In genomic region chr5:120503311-120503710, GRCh38 we compare ENCODE assay signal across 28 cellular contexts.
"Had no signal": no experiment of that assay in that cellular context is flagged by ENCODE, and none has a peak within 500 bp of the region (broad histone marks: within the 10 kb centered on the region; RNA-seq: fewer than 3 reads in every experiment).

No MANE protein-coding gene starts in this region.

- H3K27me3 Mint-ChIP-seq: stimulated activated naive CD8-positive, alpha-beta T cell treated with anti-CD3 and anti-CD28 coated beads, Interleukin-15, amount 100 ng/mL, for 72 hours; stimulated activated naive CD8-positive, alpha-beta T cell treated with anti-CD3 and anti-CD28 coated beads, Interleukin-15, Interleukin-2, amounts not matched to agents 100 ng/mL and 50 ng/mL, for 24 hours had no signal

- H3K4me3 Mint-ChIP-seq: stimulated activated effector memory CD8-positive, alpha-beta T cell treated with anti-CD3 and anti-CD28 coated beads, Interleukin-12 subunit alpha, Interleukin-12 subunit beta, amount 100 ng/mL, for 72 hours; stimulated activated memory B cell treated with anti-CD40 and anti-IgM and Interleukin-4, amounts not matched to agents 10 μg/mL and 1 μg/mL and 100 μg/mL, for 72 hours; stimulated activated naive B cell treated with anti-CD40 and anti-IgM and Interleukin-4, amounts not matched to agents 10 μg/mL and 1 μg/mL and 100 μg/mL, for 72 hours; stimulated activated naive CD8-positive, alpha-beta T cell treated with anti-CD3 and anti-CD28 coated beads, Interleukin-15, amount 100 ng/mL, for 72 hours; stimulated activated naive CD8-positive, alpha-beta T cell treated with anti-CD3 and anti-CD28 coated beads, Interleukin-15, Interleukin-2, amounts not matched to agents 100 ng/mL and 50 ng/mL, for 24 hours; type B pancreatic cell had no signal

- ATAC-seq: stimulated activated effector memory CD8-positive, alpha-beta T cell treated with anti-CD3 and anti-CD28 coated beads, Interleukin-12 subunit alpha, Interleukin-12 subunit beta, amount 100 ng/mL, for 72 hours; stimulated activated memory B cell treated with anti-CD40 and anti-IgM and Interleukin-4, amounts not matched to agents 10 μg/mL and 1 μg/mL and 100 μg/mL, for 72 hours; stimulated activated naive B cell treated with anti-CD40 and anti-IgM and Interleukin-4, amounts not matched to agents 10 μg/mL and 1 μg/mL and 100 μg/mL, for 72 hours; stimulated activated naive CD8-positive, alpha-beta T cell treated with anti-CD3 and anti-CD28 coated beads, Interleukin-15, amount 100 ng/mL, for 72 hours; stimulated activated naive CD8-positive, alpha-beta T cell treated with anti-CD3 and anti-CD28 coated beads, Interleukin-15, Interleukin-2, amounts not matched to agents 100 U/mL and 50 U/mL, for 24 hours; upper lobe of right lung had no signal

- H3K27ac Mint-ChIP-seq: stimulated activated effector memory CD8-positive, alpha-beta T cell treated with anti-CD3 and anti-CD28 coated beads, Interleukin-12 subunit alpha, Interleukin-12 subunit beta, amount 100 ng/mL, for 72 hours; stimulated activated memory B cell treated with anti-CD40 and anti-IgM and Interleukin-4, amounts not matched to agents 10 μg/mL and 1 μg/mL and 100 μg/mL, for 72 hours; stimulated activated naive B cell treated with anti-CD40 and anti-IgM and Interleukin-4, amounts not matched to agents 10 μg/mL and 1 μg/mL and 100 μg/mL, for 72 hours; stimulated activated naive CD8-positive, alpha-beta T cell treated with anti-CD3 and anti-CD28 coated beads, Interleukin-15, amount 100 ng/mL, for 72 hours; stimulated activated naive CD8-positive, alpha-beta T cell treated with anti-CD3 and anti-CD28 coated beads, Interleukin-15, Interleukin-2, amounts not matched to agents 100 ng/mL and 50 ng/mL, for 24 hours; type B pancreatic cell had no signal

- H3K9me3 ChIP-seq: stomach, suprapubic skin, testis, thoracic aorta, thyroid gland, tibial artery, tibial nerve, transverse colon, upper lobe of left lung, upper lobe of right lung, uterus, vagina had no signal

- H3K4me3 ChIP-seq: stomach, suprapubic skin, testis, thoracic aorta, thyroid gland, tibial artery, tibial nerve, transverse colon, upper lobe of left lung, upper lobe of right lung, uterus, vagina had no signal

- DNase-seq: stimulated activated CD4-positive, alpha-beta T cell treated with anti-CD3 and anti-CD28 coated beads, Interleukin-2, amount 100 ng/mL, for 48 hours; stimulated activated CD4-positive, alpha-beta T cell treated with anti-CD3 and anti-CD28 coated beads, Interleukin-4, amount 100 ng/mL, for 1 hour; stimulated activated CD4-positive, alpha-beta T cell treated with anti-CD3 and anti-CD28 coated beads, Interleukin-4, amount 100 ng/mL, for 24 hours; stimulated activated CD4-positive, alpha-beta T cell treated with anti-CD3 and anti-CD28 coated beads, Interleukin-4, amount 100 ng/mL, for 4 hours; stimulated activated CD8-positive, alpha-beta memory T cell treated with anti-CD3 and anti-CD28 coated beads, Interleukin-4, amount 100 ng/mL, for 48 hours; stimulated activated naive B cell treated with anti-CD40 and anti-IgM and Interleukin-4, amounts not matched to agents 10 μg/mL and 1 μg/mL and 100 μg/mL, for 72 hours; stimulated activated naive CD4-positive, alpha-beta T cell; stimulated activated naive CD4-positive, alpha-beta T cell treated with Interleukin-2 at 50 U/mL for 16 hours; stimulated activated naive CD8-positive, alpha-beta T cell treated with anti-CD3 and anti-CD28 coated beads, Interleukin-15, amount 100 ng/mL, for 72 hours; stimulated activated naive CD8-positive, alpha-beta T cell treated with anti-CD3 and anti-CD28 coated beads, Interleukin-15, Interleukin-2, amounts not matched to agents 100 U/mL and 50 U/mL, for 24 hours; stomach; substantia nigra; testis; thyroid gland; tibial artery; transverse colon; trophoblast cell; upper lobe of left lung; upper lobe of right lung; uterus had no signal

- H3K27ac ChIP-seq: stomach, suprapubic skin, testis, thoracic aorta, thyroid gland, tibial artery, tibial nerve, transverse colon, upper lobe of left lung, upper lobe of right lung, uterus, vagina had no signal

- H3K4me1 ChIP-seq: stomach, suprapubic skin, testis, thyroid gland, tibial artery, tibial nerve, transverse colon, upper lobe of left lung, upper lobe of right lung, uterus, vagina had no signal

- H3K36me3 ChIP-seq: stomach, suprapubic skin, thoracic aorta, thyroid gland, tibial artery, tibial nerve, transverse colon, upper lobe of left lung, upper lobe of right lung, uterus, vagina had no signal

- H3K9me3 Mint-ChIP-seq: type B pancreatic cell had no signal

- H3K4me1 Mint-ChIP-seq: stimulated activated effector memory CD8-positive, alpha-beta T cell treated with anti-CD3 and anti-CD28 coated beads, Interleukin-12 subunit alpha, Interleukin-12 subunit beta, amount 100 ng/mL, for 72 hours; stimulated activated memory B cell treated with anti-CD40 and anti-IgM and Interleukin-4, amounts not matched to agents 10 μg/mL and 1 μg/mL and 100 μg/mL, for 72 hours; stimulated activated naive B cell treated with anti-CD40 and anti-IgM and Interleukin-4, amounts not matched to agents 10 μg/mL and 1 μg/mL and 100 μg/mL, for 72 hours; stimulated activated naive CD8-positive, alpha-beta T cell treated with anti-CD3 and anti-CD28 coated beads, Interleukin-15, amount 100 ng/mL, for 72 hours had no signal

- H3K36me3 Mint-ChIP-seq: stimulated activated effector memory CD8-positive, alpha-beta T cell treated with anti-CD3 and anti-CD28 coated beads, Interleukin-12 subunit alpha, Interleukin-12 subunit beta, amount 100 ng/mL, for 72 hours; stimulated activated memory B cell treated with anti-CD40 and anti-IgM and Interleukin-4, amounts not matched to agents 10 μg/mL and 1 μg/mL and 100 μg/mL, for 72 hours; stimulated activated naive B cell treated with anti-CD40 and anti-IgM and Interleukin-4, amounts not matched to agents 10 μg/mL and 1 μg/mL and 100 μg/mL, for 72 hours; type B pancreatic cell had no signal

- H3K27me3 ChIP-seq: stomach, suprapubic skin, testis, thyroid gland, tibial artery, tibial nerve, transverse colon, upper lobe of left lung, upper lobe of right lung, uterus, vagina had no signal
